In genomic region chr13:93511011-93511410, GRCh38 we compare ENCODE assay signal across 10 cellular contexts.
"Had no signal": no experiment of that assay in that cellular context is flagged by ENCODE, and none has a peak within 500 bp of the region (broad histone marks: within the 10 kb centered on the region; RNA-seq: fewer than 3 reads in every experiment).

No MANE protein-coding gene starts in this region.

- H3K27ac ChIP-seq: GM23248 had no signal

- FAIRE-seq: H1 had no signal

- H3K9me3 ChIP-seq: HAP-1 had no signal

- H3K36me3 ChIP-seq: HAP-1 had no signal

- H3K4me3 ChIP-seq: GM23248, GM23338, HAP-1 had no signal

- H3K9me3 Mint-ChIP-seq: GM23338, H9, HFFc6 had no signal

- ATAC-seq: GM23338, HCT116 had no signal

- H3K4me3 Mint-ChIP-seq: GM23338, H9, HFFc6 had no signal

- H3K27ac Mint-ChIP-seq: GM23338, H9, HFFc6 had no signal

- DNase-seq: GM23248, GOT3, H7, H9, HCEC 1CT, HFFc6 had no signal
